8 cellular contexts compared by ENCODE assay signal in genomic region chr19:10111405-10111811, GRCh38. TPM values are rescaled to one million over a fixed set of nuclear protein-coding genes. Genes with fewer than 3 reads are reported as not detected.
DNase-seq lines count a peak whose midpoint lies in the region; ATAC-seq lines count a peak whose summit lies in the region.

Gene P2RY11, plus strand, starts transcription at chr19:10111693. Its CDS starts 29 bp downstream, at chr19:10111722.

- peak; percentile 53 for DNase-seq in DMS 273 (lab: John Stamatoyannopoulos, UW; ENCODE audit: unreplicated experiment)
- no peak for DNase-seq in DMS 273 treated with DMSO at 0.1 percent for 48 hours (lab: John Stamatoyannopoulos, UW)
- no peak for DNase-seq in SJCRH30
- DNase-seq in stimulated activated effector memory CD8-positive, alpha-beta T cell treated with anti-CD3 and anti-CD28 coated beads, Interleukin-12 subunit alpha, Interleukin-12 subunit beta, amount 100 ng/mL, for 72 hours (ENCODE audit: low spot score in 2 of 2) = peak; percentile 46 to 82
- no peak for DNase-seq in D341Med (ENCODE audit: low spot score)
- no peak for DNase-seq in NCI-H146 (lab: John Stamatoyannopoulos, UW)

- H3K36me3 ChIP-seq in SJCRH30 (peaks cover 68% of the 10 kb centered on the region), duodenal mucosa (ENCODE audit: control insufficient read depth in 1 of 2, insufficient read depth in 2 of 2, low read length in 2 of 2) (peaks cover 24 to 62% of the 10 kb centered on the region in 2 donors)

- H3K27me3 ChIP-seq in SJCRH30 = no peaks in the 10 kb centered on the region
- H3K27me3 ChIP-seq in duodenal mucosa (ENCODE audit: control insufficient read depth in 1 of 2, insufficient read depth in 2 of 2, low read length in 2 of 2) = no peaks in the 10 kb centered on the region

- no peak within 1 kb of the TSS for H3K9ac ChIP-seq in duodenal mucosa (ENCODE audit: low read depth in 1 of 2, low read length in 2 of 2)

- H3K9me3 ChIP-seq in SJCRH30 (replicated peaks) (no peaks in the 10 kb centered on the region), duodenal mucosa (ENCODE audit: control insufficient read depth in 1 of 2, low read length in 2 of 2) (no peaks in the 10 kb centered on the region)

- H3K4me1 ChIP-seq in SJCRH30 (0 out of 2 replicates have a peak, but pooled peaks cover 3% of the 10 kb centered on the region), duodenal mucosa (ENCODE audit: control insufficient read depth in 1 of 2, insufficient read depth in 2 of 2, low read length in 2 of 2) (peaks cover 16 to 30% of the 10 kb centered on the region in 2 donors)

- H3K4me3 Mint-ChIP-seq in stimulated activated effector memory CD8-positive, alpha-beta T cell treated with anti-CD3 and anti-CD28 coated beads, Interleukin-12 subunit alpha, Interleukin-12 subunit beta, amount 100 ng/mL, for 72 hours = peak within 1 kb of the TSS; percentile 91

- H3K9me3 Mint-ChIP-seq in stimulated activated effector memory CD8-positive, alpha-beta T cell treated with anti-CD3 and anti-CD28 coated beads, Interleukin-12 subunit alpha, Interleukin-12 subunit beta, amount 100 ng/mL, for 72 hours = no peaks in the 10 kb centered on the region

- H3K36me3 Mint-ChIP-seq in stimulated activated effector memory CD8-positive, alpha-beta T cell treated with anti-CD3 and anti-CD28 coated beads, Interleukin-12 subunit alpha, Interleukin-12 subunit beta, amount 100 ng/mL, for 72 hours = peaks cover 100% of the 10 kb centered on the region

- ATAC-seq in stimulated activated effector memory CD8-positive, alpha-beta T cell treated with anti-CD3 and anti-CD28 coated beads, Interleukin-12 subunit alpha, Interleukin-12 subunit beta, amount 100 ng/mL, for 72 hours = peak; percentile 52
- no peak for ATAC-seq in GM19463 (IDR thresholded peaks at IDR 0.05; ENCODE audit: unreplicated experiment)

- H3K4me3 ChIP-seq in SJCRH30 (no peak within 1 kb of the TSS), duodenal mucosa (ENCODE audit: low read depth in 1 of 2, low read length in 2 of 2) (peak within 1 kb of the TSS; percentile 32 to 35)

- no peak within 1 kb of the TSS for H3K27ac ChIP-seq in SJCRH30
- H3K27ac ChIP-seq in duodenal mucosa (ENCODE audit: low read depth, low read length) = no peak within 1 kb of the TSS

- H3K27ac Mint-ChIP-seq in stimulated activated effector memory CD8-positive, alpha-beta T cell treated with anti-CD3 and anti-CD28 coated beads, Interleukin-12 subunit alpha, Interleukin-12 subunit beta, amount 100 ng/mL, for 72 hours = peak within 1 kb of the TSS; percentile 94

- peaks cover 75% of the 10 kb centered on the region for H3K4me1 Mint-ChIP-seq in stimulated activated effector memory CD8-positive, alpha-beta T cell treated with anti-CD3 and anti-CD28 coated beads, Interleukin-12 subunit alpha, Interleukin-12 subunit beta, amount 100 ng/mL, for 72 hours

RNA-seq across cellular contexts. Expression of gene P2RY11, which starts in this region (rescaled TPM):
- 10.7 and 10.8 TPM in 2 replicates for total RNA-seq in SJCRH30 (2014; rRNA removed; shearing (Covaris generic))

Comparison
In these comparisons a context has a peak if more than half of its experiments do, and no peak if none do; other contexts are left out.
1. DNase-seq: peak in DMS 273 (single experiment) and stimulated activated effector memory CD8-positive, alpha-beta T cell treated with anti-CD3 and anti-CD28 coated beads, Interleukin-12 subunit alpha, Interleukin-12 subunit beta, amount 100 ng/mL, for 72 hours (2 of 2); none in DMS 273 treated with DMSO at 0.1 percent for 48 hours (single experiment), SJCRH30 (0 of 2), D341Med (single experiment) and NCI-H146 (single experiment).